ENCODE assay signal across 8 cellular contexts in the genomic region with DNA sequence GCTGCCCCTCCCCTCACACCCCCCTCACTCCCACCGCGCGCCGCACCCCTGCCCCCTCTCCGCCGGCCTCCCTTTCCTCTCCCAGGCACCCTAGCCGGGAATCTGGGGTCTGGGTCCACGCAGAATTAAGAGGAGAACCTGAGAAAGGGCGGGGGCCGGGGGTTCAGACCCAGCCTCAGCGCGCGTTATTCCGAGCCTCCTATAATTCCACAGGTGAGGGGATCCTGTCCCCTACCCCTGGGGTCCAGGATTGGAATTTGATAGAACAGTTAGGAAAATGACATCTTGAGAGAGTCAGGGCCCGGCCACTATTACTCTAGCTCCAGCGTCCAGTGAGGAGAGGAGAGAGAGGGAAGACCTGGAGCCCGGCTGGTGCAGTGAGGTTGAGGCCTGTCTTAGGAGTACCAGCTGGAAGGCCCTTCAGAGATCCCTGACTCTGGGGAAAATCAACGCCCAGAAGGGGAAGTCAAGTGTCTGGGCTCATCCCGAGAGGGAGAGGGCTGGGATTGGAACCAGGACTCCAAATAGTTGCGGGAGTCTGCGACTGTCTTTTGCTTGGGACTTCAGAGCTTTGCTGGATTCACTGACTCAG. TPM values are rescaled to one million over a fixed set of nuclear protein-coding genes. Genes with fewer than 3 reads are reported as not detected.
A peak's percentile ranks its signal among the peaks of the same experiment; 100 is the strongest.
DNase-seq lines count a peak whose midpoint lies in the region; ATAC-seq, FAIRE-seq and TF ChIP-seq lines count a peak whose summit lies in the region.

No MANE protein-coding gene starts in this region.

- WGBS in H1 (ENCODE audit: extremely low coverage in 1 of 2, insufficient coverage in 1 of 2, insufficient read length in 1 of 2, insufficient replicate concordance in 2 of 2, low coverage in 1 of 2, low lambda C conversion rate in 2 of 2, missing lambda C conversion rate in 1 of 2), 2 experiments: 33% methylated on average over 21 of the region's 21 CpGs; no CpG with 5 or more reads in 1 of the 2 experiments

- POLR2A ChIA-PET in PC-9 (lab: Charles Lee; ENCODE audit: unreplicated experiment) (no interaction called here), H1 (lab: Charles Lee; ENCODE audit: partially characterized antibody) (interaction anchor here (0.6 to 8.1 kb wide), 10 partner anchors 16 to 125 kb away, joined by 3 to 54 read pairs (median 3); partner anchors contain the start of genes ERBB2, MIEN1 and PNMT)

- BruUV-seq in PC-9 (replicated peaks; lab: Mats Ljungman, UMichigan): TSS peak; percentile 79

- no peak overlapping the region; the same call in 1 of the 2 replicates for H3K18ac ChIP-seq in H1 (ENCODE audit: extremely low read depth, low read length)

- peak; percentile 14 for DNase-seq in EL
- DNase-seq in PC-9: no peak
- DNase-seq in H1 (ENCODE audit: low read depth in 1 of 2, low spot score in 2 of 2): peak in 1 of 2 experiments; percentile 60
- DNase-seq in SKM-1 treated with dmso at 0.1 percent for 144 hours (lab: John Stamatoyannopoulos, UW; ENCODE audit: unreplicated experiment): no peak
- DNase-seq in NCI-H526 (lab: John Stamatoyannopoulos, UW): no peak
- no peak for DNase-seq in NCI-H2196 treated with DMSO at 0.1 percent for 48 hours (lab: John Stamatoyannopoulos, UW; ENCODE audit: unreplicated experiment)

- H3K4me1 ChIP-seq in PC-9 (replicated peaks; ENCODE audit: insufficient read depth) (peaks cover 40% of the 10 kb centered on the region), H1 (replicated peaks in 1 of 4; ENCODE audit: control insufficient read depth in 3 of 4, insufficient read depth in 4 of 4, low read length in 3 of 4) (peaks cover 9 to 28% (median 20%) of the 10 kb centered on the region in 4 experiments)

- FAIRE-seq in H1 (lab: Jason Lieb, UNC): no peak

- no peak overlapping the region for H4K91ac ChIP-seq in H1 (replicated peaks; ENCODE audit: insufficient read length, low read length)

- no peak overlapping the region for H2AK5ac ChIP-seq in H1 (ENCODE audit: low read depth, low read length)

- no peaks in the 10 kb centered on the region for H3K79me2 ChIP-seq in PC-9 (ENCODE audit: low read depth)
- no peaks in the 10 kb centered on the region for H3K79me2 ChIP-seq in H1 (ENCODE audit: control insufficient read depth in 1 of 2, insufficient read depth in 2 of 2, low read length in 2 of 2)
- H3K79me2 ChIP-seq in neural cell (replicated peaks; ENCODE audit: insufficient read depth, low read length): no peaks in the 10 kb centered on the region

- peak overlapping the region; percentile 20; the same call in 1 of the 2 replicates for H2BK5ac ChIP-seq in H1 (ENCODE audit: low read depth, low read length)

- no peaks in the 10 kb centered on the region; the same call in 1 of the 2 replicates for H3K79me1 ChIP-seq in H1 (ENCODE audit: low read depth, low read length)

- H3K4me3 ChIP-seq in PC-9: peak overlapping the region; percentile 78; the same call in 1 of the 2 replicates
- H3K4me3 ChIP-seq in H1 (ENCODE audit: extremely low read depth in 1 of 4, insufficient read depth in 2 of 4, low read depth in 3 of 4, low read length in 4 of 4): peak overlapping the region; percentile 30 to 82 (median 74)
- peak overlapping the region; percentile 72 for H3K4me3 ChIP-seq in neural cell (ENCODE audit: low read length)

- TF ChIP-seq EP300 in H1 (IDR thresholded peaks at IDR 0.05; ENCODE audit: borderline replicate concordance in 1 of 2, low read depth in 2 of 2, low read length in 2 of 2) (no peak), neural cell (conservative IDR thresholded peaks at IDR 0.05; ENCODE audit: poor library complexity, severe bottlenecking) (no peak)

- H3K23ac ChIP-seq in H1 (ENCODE audit: insufficient read length): no peak overlapping the region

- H2BK20ac ChIP-seq in H1 (ENCODE audit: low read length): no peak overlapping the region

- peaks cover 10% of the 10 kb centered on the region; the same call in 1 of the 2 replicates for H3K23me2 ChIP-seq in H1 (ENCODE audit: low read depth, low read length)

- no peaks in the 10 kb centered on the region for H3K36me3 ChIP-seq in PC-9 (ENCODE audit: low read depth)
- H3K36me3 ChIP-seq in H1 (ENCODE audit: control insufficient read depth in 2 of 4, insufficient read depth in 4 of 4, low read length in 3 of 4): no peaks in the 10 kb centered on the region
- H3K36me3 ChIP-seq in neural cell (ENCODE audit: insufficient read depth, low read length): no peaks in the 10 kb centered on the region

- peak overlapping the region; percentile 63 for H3K27ac ChIP-seq in PC-9
- no peak overlapping the region for H3K27ac ChIP-seq in H1 (ENCODE audit: low read depth, low read length)
- H3K27ac ChIP-seq in neural cell (ENCODE audit: low read length): no peak overlapping the region

- no peaks in the 10 kb centered on the region for H3K9me3 ChIP-seq in PC-9 (ENCODE audit: insufficient read depth, low read depth)
- no peaks in the 10 kb centered on the region for H3K9me3 ChIP-seq in H1 (ENCODE audit: insufficient read depth in 2 of 2, low read depth in 1 of 2, low read length in 1 of 2)
- no peaks in the 10 kb centered on the region for H3K9me3 ChIP-seq in neural cell (ENCODE audit: low read length)

- H4K20me1 ChIP-seq in PC-9 (ENCODE audit: insufficient read depth) (no peaks in the 10 kb centered on the region), H1 (replicated peaks in 1 of 2; ENCODE audit: control insufficient read depth in 1 of 2, insufficient read depth in 2 of 2, low read length in 2 of 2) (no peaks in the 10 kb centered on the region), neural cell (ENCODE audit: insufficient read depth) (no peaks in the 10 kb centered on the region)

- ATAC-seq in HG02852 (IDR thresholded peaks at IDR 0.05; ENCODE audit: unreplicated experiment): no peak

- TF ChIP-seq POLR2A in H1 (IDR thresholded peaks at IDR 0.05; ENCODE audit: control extremely low read depth in 1 of 2, low read depth in 2 of 2, low read length in 2 of 2): no peak

- CTCF ChIA-PET in PC-9 (lab: Charles Lee): interaction anchor here (0.6 to 0.7 kb wide), 2 partner anchors 134 to 952 kb away, joined by 3 to 8 read pairs; no protein-coding TSS in a partner anchor
- CTCF ChIA-PET in H1 (lab: Charles Lee; ENCODE audit: partially characterized antibody): interaction anchor here (0.9 to 8.2 kb wide), 19 partner anchors 9 to 207 kb away, joined by 3 to 102 read pairs (median 5); partner anchors contain the start of genes ERBB2, MIEN1 and PGAP3

- H2BK15ac ChIP-seq in H1 (ENCODE audit: low read length): peak overlapping the region; percentile 99; the same call in 1 of the 2 replicates

- peak overlapping the region; percentile 93 for H2BK12ac ChIP-seq in H1 (ENCODE audit: low read depth, low read length)

- H3F3A ChIP-seq in PC-9 (ENCODE audit: insufficient read depth, low read depth): peaks cover 17% of the 10 kb centered on the region; the same call in 1 of the 2 replicates
- H3F3A ChIP-seq in neural cell (ENCODE audit: insufficient read depth, low read length, poor library complexity, severe bottlenecking): no peaks in the 10 kb centered on the region

- H2BK120ac ChIP-seq in H1 (replicated peaks; ENCODE audit: low read depth, low read length): no peak overlapping the region

- peak overlapping the region; percentile 80 for H4K8ac ChIP-seq in H1 (ENCODE audit: extremely low read depth, insufficient read depth, low read length)

- intact Hi-C loops in PC-9 (cut with micrococcal nuclease; ENCODE audit: unreplicated experiment): loop anchor here (1.0 to 10.0 kb wide), 6 partner anchors 48 to 225 kb away; partner anchors contain the start of genes LRRC3C, ORMDL3 and PSMD3

- no peak overlapping the region for H3K56ac ChIP-seq in H1 (replicated peaks; ENCODE audit: insufficient read length, low read depth, low read length)

- H2AFZ ChIP-seq in PC-9: peak overlapping the region; percentile 97
- no peak overlapping the region for H2AFZ ChIP-seq in H1 (ENCODE audit: low read length)
- H2AFZ ChIP-seq in neural cell (ENCODE audit: low read depth, low read length): no peak overlapping the region

- H3K9ac ChIP-seq in H1 (replicated peaks in 1 of 4; ENCODE audit: extremely low read depth in 1 of 4, low read depth in 3 of 4, low read length in 3 of 4) (no peak overlapping the region), neural cell (ENCODE audit: low read length) (peak overlapping the region; percentile 65)

- H3K4me2 ChIP-seq in PC-9: peak overlapping the region; percentile 82
- peak overlapping the region; percentile 20 to 98 for H3K4me2 ChIP-seq in H1 (ENCODE audit: insufficient read depth in 1 of 2, low read depth in 2 of 2, low read length in 2 of 2)
- H3K4me2 ChIP-seq in neural cell (ENCODE audit: low read length): no peak overlapping the region

- H3K9me2 ChIP-seq in PC-9 (ENCODE audit: insufficient read depth) (no peaks in the 10 kb centered on the region), neural cell (ENCODE audit: insufficient read depth, low read length) (no peaks in the 10 kb centered on the region)

- no peak overlapping the region for H3K14ac ChIP-seq in H1 (ENCODE audit: insufficient read length)

- no peak for TF ChIP-seq CTCF in PC-9 (conservative IDR thresholded peaks at IDR 0.05)
- TF ChIP-seq CTCF in H1 (IDR thresholded peaks at IDR 0.05; ENCODE audit: control extremely low read depth in 1 of 3, insufficient read depth in 1 of 3, low read depth in 1 of 3, low read length in 3 of 3): no peak
- no peak for TF ChIP-seq CTCF in neural cell (IDR thresholded peaks at IDR 0.05; ENCODE audit: poor library complexity, severe bottlenecking)

- H4K5ac ChIP-seq in H1 (ENCODE audit: insufficient read length, low read depth, low read length): no peak overlapping the region

- TF ChIP-seq RAD21 in H1 (IDR thresholded peaks at IDR 0.05 in 1 of 2, conservative IDR thresholded peaks at IDR 0.05 in 1 of 2; ENCODE audit: low read depth in 2 of 2, low read length in 2 of 2): no peak
- TF ChIP-seq RAD21 in neural cell (conservative IDR thresholded peaks at IDR 0.05): no peak

- H3K27me3 ChIP-seq in PC-9 (ENCODE audit: insufficient read depth, low read depth): no peaks in the 10 kb centered on the region
- H3K27me3 ChIP-seq in H1 (replicated peaks in 1 of 4; ENCODE audit: control insufficient read depth in 3 of 4, extremely low read depth in 1 of 4, insufficient read depth in 3 of 4, low read length in 3 of 4): peaks cover 0 to 3% (median 2%) of the 10 kb centered on the region in 4 experiments; a peak in 2 of 7 replicates
- H3K27me3 ChIP-seq in neural cell (ENCODE audit: insufficient read depth, low read depth, low read length): no peaks in the 10 kb centered on the region

- H3K4ac ChIP-seq in H1 (replicated peaks; ENCODE audit: insufficient read length, low read depth, low read length): no peak overlapping the region

RNA-seq across cellular contexts. Expression of gene GRB7, which starts 17.3 kb away (rescaled TPM):
- 49.1 and 55.9 TPM in 2 replicates for total RNA-seq in PC-9 (2021)
- 30.9 and 32.2 TPM in 2 replicates for total RNA-seq in H1 (2021; fragmentation: NEBNext Ultra II Directional; extraction: Animal tissue kit (Norgen Biotek cat#: 25700))
- 41.5 and 61.7 TPM in 2 replicates for polyA plus RNA-seq in H1 (2011; rRNA removed)
- 33.0 TPM for polyA plus RNA-seq in H1 (2011; cell fraction: cytosol; rRNA removed)
- 110 TPM for polyA plus RNA-seq in H1 (2011; cell fraction: nucleus; rRNA removed)
- polyA plus RNA-seq in H1 (2012, experiment 1 of 2): 31.1 to 38.6 TPM (median 35.7 TPM) in 4 replicates
- polyA plus RNA-seq in H1 (2012, experiment 2 of 2): 33.5 TPM
- polyA plus RNA-seq in H1 (2013, experiment 1 of 2): 26.5 TPM
- polyA plus RNA-seq in H1 (2013, experiment 2 of 2): 24.6 TPM
- polyA minus RNA-seq in H1 (2011; rRNA and poly(A)+ RNA removed): 25.6 and 31.4 TPM in 2 replicates
- polyA minus RNA-seq in H1 (2011; cell fraction: cytosol; rRNA and poly(A)+ RNA removed): 25.5 TPM
- 36.4 TPM for polyA minus RNA-seq in H1 (2011; cell fraction: nucleus; rRNA and poly(A)+ RNA removed)
- not detected in 2 replicates for polyA plus RNA-seq in neural cell
- polyA minus RNA-seq in neural cell: not detected in 2 replicates

RNA-seq across cellular contexts. Expression of gene MIEN1, which starts 24.7 kb away (rescaled TPM):
- total RNA-seq in PC-9 (2021): 49.2 and 50.8 TPM in 2 replicates
- 29.6 and 30.0 TPM in 2 replicates for total RNA-seq in H1 (2021; fragmentation: NEBNext Ultra II Directional; extraction: Animal tissue kit (Norgen Biotek cat#: 25700))
- polyA plus RNA-seq in H1 (2011; rRNA removed) (54.9 and 57.9 TPM in 2 replicates), neural cell (104 and 106 TPM in 2 replicates)
- 54.6 TPM for polyA plus RNA-seq in H1 (2011; cell fraction: cytosol; rRNA removed)
- 42.7 TPM for polyA plus RNA-seq in H1 (2011; cell fraction: nucleus; rRNA removed)
- 37.9 to 58.0 TPM (median 50.9 TPM) in 4 replicates for polyA plus RNA-seq in H1 (2012, experiment 1 of 2)
- 59.0 TPM for polyA plus RNA-seq in H1 (2012, experiment 2 of 2)
- polyA plus RNA-seq in H1 (2013, experiment 1 of 2): 49.1 TPM
- 49.1 TPM for polyA plus RNA-seq in H1 (2013, experiment 2 of 2)
- 20.0 and 21.9 TPM in 2 replicates for polyA minus RNA-seq in H1 (2011; rRNA and poly(A)+ RNA removed)
- polyA minus RNA-seq in H1 (2011; cell fraction: cytosol; rRNA and poly(A)+ RNA removed): 19.7 TPM
- 24.2 TPM for polyA minus RNA-seq in H1 (2011; cell fraction: nucleus; rRNA and poly(A)+ RNA removed)
- 23.6 and 24.3 TPM in 2 replicates for polyA minus RNA-seq in neural cell

RNA-seq across cellular contexts. Expression of gene ERBB2, which starts 55.2 kb away (rescaled TPM):
- 87.2 and 90.6 TPM in 2 replicates for total RNA-seq in PC-9 (2021)
- total RNA-seq in H1 (2021; fragmentation: NEBNext Ultra II Directional; extraction: Animal tissue kit (Norgen Biotek cat#: 25700)): 394 and 403 TPM in 2 replicates
- 183 and 278 TPM in 2 replicates for polyA plus RNA-seq in H1 (2011; rRNA removed)
- 174 TPM for polyA plus RNA-seq in H1 (2011; cell fraction: cytosol; rRNA removed)
- polyA plus RNA-seq in H1 (2011; cell fraction: nucleus; rRNA removed): 329 TPM
- 181 to 248 TPM (median 223 TPM) in 4 replicates for polyA plus RNA-seq in H1 (2012, experiment 1 of 2)
- 260 TPM for polyA plus RNA-seq in H1 (2012, experiment 2 of 2)
- 199 TPM for polyA plus RNA-seq in H1 (2013, experiment 1 of 2)
- polyA plus RNA-seq in H1 (2013, experiment 2 of 2): 211 TPM
- polyA minus RNA-seq in H1 (2011; rRNA and poly(A)+ RNA removed): 255 and 261 TPM in 2 replicates
- polyA minus RNA-seq in H1 (2011; cell fraction: cytosol; rRNA and poly(A)+ RNA removed): 264 TPM
- polyA minus RNA-seq in H1 (2011; cell fraction: nucleus; rRNA and poly(A)+ RNA removed): 204 TPM
- 8.7 and 16.0 TPM in 2 replicates for polyA plus RNA-seq in neural cell
- 20.1 and 21.9 TPM in 2 replicates for polyA minus RNA-seq in neural cell
